10 cellular contexts compared by ENCODE assay signal in the genomic region with DNA sequence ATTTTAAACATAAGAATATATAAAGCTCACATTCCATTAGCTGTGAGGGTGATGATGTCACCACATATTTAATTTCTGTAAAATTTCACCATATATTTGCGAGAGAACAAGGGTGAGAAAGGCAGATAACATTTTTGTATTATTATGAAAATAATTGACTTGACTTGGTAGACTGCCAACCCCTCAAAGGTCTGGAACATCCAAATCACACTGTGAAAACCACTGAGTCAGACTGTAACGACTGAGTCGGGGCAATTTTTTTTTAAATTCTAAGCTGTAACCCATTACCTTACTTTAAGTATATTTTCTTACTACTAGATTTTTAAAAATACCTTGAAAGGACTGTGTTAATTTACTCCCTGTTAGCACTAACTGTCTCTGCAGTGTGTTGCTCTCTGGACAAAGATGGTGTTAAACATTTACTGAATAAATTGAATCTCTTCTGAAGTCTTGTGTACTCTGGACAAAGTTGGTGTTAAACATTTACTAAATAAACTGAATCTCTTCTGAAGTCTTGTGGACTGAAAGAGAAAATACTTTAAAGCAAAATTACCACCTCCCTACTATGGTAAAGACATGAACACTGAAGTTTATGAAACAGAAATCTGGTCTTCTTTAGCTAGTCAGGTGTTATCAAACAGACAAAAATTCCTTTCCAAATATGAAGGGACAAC. TPM values are rescaled to one million over a fixed set of nuclear protein-coding genes. Genes with fewer than 3 reads are reported as not detected.
DNase-seq lines count a peak whose midpoint lies in the region; ATAC-seq and TF ChIP-seq lines count a peak whose summit lies in the region.
"Had no signal": no experiment of that assay in that cellular context is flagged by ENCODE, and none has a peak within 500 bp of the region (broad histone marks: within the 10 kb centered on the region; RNA-seq: fewer than 3 reads in every experiment).

No MANE protein-coding gene starts in this region.

- H3K27me3 Mint-ChIP-seq in activated T-helper 1 cell treated with anti-CD3 and anti-CD28 coated beads, Interleukin-12 subunit alpha, Interleukin-12 subunit beta, Interleukin-2, Interleukin-4 antibody, amounts not matched to agents 30 ng/mL and 10 ng/mL and 1 ng/mL, durations not matched to agents 14 hours and 24 hours and 36 hours (ENCODE audit: insufficient read depth), result peaks cover 4% of the 10 kb centered on the region
- H3K27me3 Mint-ChIP-seq: naive thymus-derived CD4-positive, alpha-beta T cell had no signal

- H3K27ac ChIP-seq in transverse colon, result peak overlapping the region; percentile 54 to 72 (median 65)
- H3K27ac ChIP-seq: HL-60 had no signal

- TF ChIP-seq POLR2A in transverse colon (IDR thresholded peaks at IDR 0.05), result no peak

- 31% methylated on average over 3 of the region's 3 CpGs for WGBS in transverse colon (ENCODE audit: low coverage in 1 of 2), 2 donors

- peak overlapping the region in 2 of 4 donors; percentile 10 to 25 for H3K4me3 ChIP-seq in transverse colon

- intact Hi-C loops in transverse colon (cut with DNase I; ENCODE audit: low total_unique reads), result no loop called here
- intact Hi-C loops in activated T-helper 1 cell treated with anti-CD3 and anti-CD28 coated beads, Interleukin-12 subunit alpha, Interleukin-12 subunit beta, Interleukin-2, Interleukin-4 antibody, amounts not matched to agents 30 ng/mL and 10 ng/mL and 1 ng/mL, durations not matched to agents 14 hours and 24 hours and 36 hours (cut with micrococcal nuclease), result no loop called here

- H3K9me3 Mint-ChIP-seq in activated T-helper 1 cell treated with anti-CD3 and anti-CD28 coated beads, Interleukin-12 subunit alpha, Interleukin-12 subunit beta, Interleukin-2, Interleukin-4 antibody, amounts not matched to agents 30 ng/mL and 10 ng/mL and 1 ng/mL, durations not matched to agents 14 hours and 24 hours and 36 hours, result no peaks in the 10 kb centered on the region
- H3K9me3 Mint-ChIP-seq: naive thymus-derived CD4-positive, alpha-beta T cell; T-helper 1 cell treated with Interleukin-12 subunit alpha and Interleukin-12 subunit beta and Interleukin-4 antibody, amounts not matched to agents 30 μg/mL and 1 μg/mL, for 36 hours had no signal

- no peaks in the 10 kb centered on the region for H3K27me3 ChIP-seq in transverse colon

- peaks cover 16 to 95% (median 61%) of the 10 kb centered on the region in 4 donors for H3K4me1 ChIP-seq in transverse colon

- no peaks in the 10 kb centered on the region for H3K9me3 ChIP-seq in transverse colon

- H3K36me3 ChIP-seq in transverse colon, result no peaks in the 10 kb centered on the region

- peaks cover 32% of the 10 kb centered on the region for H3K4me1 Mint-ChIP-seq in activated T-helper 1 cell treated with anti-CD3 and anti-CD28 coated beads, Interleukin-12 subunit alpha, Interleukin-12 subunit beta, Interleukin-2, Interleukin-4 antibody, amounts not matched to agents 30 ng/mL and 10 ng/mL and 1 ng/mL, durations not matched to agents 14 hours and 24 hours and 36 hours (ENCODE audit: low read depth)

- TF ChIP-seq EP300 in transverse colon (IDR thresholded peaks at IDR 0.05; ENCODE audit: low read depth), result no peak

- peaks cover 4% of the 10 kb centered on the region for H3K36me3 Mint-ChIP-seq in activated T-helper 1 cell treated with anti-CD3 and anti-CD28 coated beads, Interleukin-12 subunit alpha, Interleukin-12 subunit beta, Interleukin-2, Interleukin-4 antibody, amounts not matched to agents 30 ng/mL and 10 ng/mL and 1 ng/mL, durations not matched to agents 14 hours and 24 hours and 36 hours (ENCODE audit: low read depth)

- peak; percentile 52 for ATAC-seq in GM21423 (IDR thresholded peaks at IDR 0.05; ENCODE audit: unreplicated experiment)
- ATAC-seq in HG03342 (IDR thresholded peaks at IDR 0.05; ENCODE audit: unreplicated experiment), result peak; percentile 60
- ATAC-seq: naive thymus-derived CD4-positive, alpha-beta T cell had no signal

- H3K4me3 Mint-ChIP-seq in activated T-helper 1 cell treated with anti-CD3 and anti-CD28 coated beads, Interleukin-12 subunit alpha, Interleukin-12 subunit beta, Interleukin-2, Interleukin-4 antibody, amounts not matched to agents 30 ng/mL and 10 ng/mL and 1 ng/mL, durations not matched to agents 14 hours and 24 hours and 36 hours, result no peak overlapping the region
- H3K4me3 Mint-ChIP-seq: naive thymus-derived CD4-positive, alpha-beta T cell; T-helper 1 cell treated with Interleukin-12 subunit alpha and Interleukin-12 subunit beta and Interleukin-4 antibody, amounts not matched to agents 30 μg/mL and 1 μg/mL, for 36 hours had no signal

- TF ChIP-seq CTCF in transverse colon (IDR thresholded peaks at IDR 0.05), result no peak

- no peak overlapping the region for H3K27ac Mint-ChIP-seq in activated T-helper 1 cell treated with anti-CD3 and anti-CD28 coated beads, Interleukin-12 subunit alpha, Interleukin-12 subunit beta, Interleukin-2, Interleukin-4 antibody, amounts not matched to agents 30 ng/mL and 10 ng/mL and 1 ng/mL, durations not matched to agents 14 hours and 24 hours and 36 hours
- H3K27ac Mint-ChIP-seq: T-helper 1 cell treated with Interleukin-12 subunit alpha and Interleukin-12 subunit beta and Interleukin-4 antibody, amounts not matched to agents 30 μg/mL and 1 μg/mL, for 36 hours had no signal

- DNase-seq in dermis blood vessel endothelial cell (peak; percentile 54), transverse colon (no peak)
- DNase-seq in activated CD4-positive, CD25-positive, alpha-beta regulatory T cell treated with anti-CD3 and anti-CD28 coated beads, Interleukin-2, amount 50 U/mL, for 72 hours, result no peak
- DNase-seq in activated T-helper 1 cell treated with anti-CD3 and anti-CD28 coated beads, Interleukin-12 subunit alpha, Interleukin-12 subunit beta, Interleukin-2, Interleukin-4 antibody, amounts not matched to agents 30 ng/mL and 10 ng/mL and 1 ng/mL, durations not matched to agents 14 hours and 24 hours and 36 hours (ENCODE audit: low spot score), result no peak
- no peak for DNase-seq in stimulated activated CD4-positive, alpha-beta T cell treated with anti-CD3 and anti-CD28 coated beads, Interleukin-2, amount 100 ng/mL, for 48 hours
- DNase-seq: naive thymus-derived CD4-positive, alpha-beta T cell had no signal

- in situ Hi-C loops in transverse colon (cut with MboI; ENCODE audit: low pct_ligation_motif_present in 1 of 4, low pct_unique_long_range_greater_than_20kb in 1 of 4, low sequenced_read_pairs in 3 of 4), result no loop called here

RNA-seq across cellular contexts. Expression of gene PDZD8, which starts 14.1 kb away (rescaled TPM):
- total RNA-seq in dermis blood vessel endothelial cell (16.0 and 24.4 TPM in 2 replicates), transverse colon (10 to 100 TPM; 36.7 to 48.6 (median 40.9) TPM)
- total RNA-seq in activated T-helper 1 cell treated with anti-CD3 and anti-CD28 coated beads, Interleukin-12 subunit alpha, Interleukin-12 subunit beta, Interleukin-2, Interleukin-4 antibody, amounts not matched to agents 30 ng/mL and 10 ng/mL and 1 ng/mL, durations not matched to agents 14 hours and 24 hours and 36 hours, result 20.2 and 24.5 TPM in 2 replicates
